Comparison of ENCODE assay signal across 14 cellular contexts in the genomic region with DNA sequence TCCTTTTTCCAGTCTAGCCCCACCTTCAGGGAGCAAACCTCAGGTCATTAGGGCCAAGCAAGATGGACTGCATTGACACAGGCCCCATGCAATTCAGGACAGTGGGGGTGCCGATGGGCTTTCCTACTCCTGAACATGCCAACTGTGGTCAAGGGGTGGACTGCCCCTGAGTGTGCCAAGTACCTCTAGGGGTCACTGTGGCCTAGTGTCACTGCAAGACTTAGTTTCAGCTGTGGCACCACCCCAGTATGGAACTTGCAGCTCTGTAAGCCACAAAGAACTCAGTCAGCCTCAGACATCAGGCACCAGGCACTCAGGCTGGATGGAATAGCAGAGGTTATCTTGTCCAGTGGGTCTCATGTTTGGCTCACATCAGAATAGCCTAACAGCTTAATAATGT. TPM values are rescaled to one million over a fixed set of nuclear protein-coding genes. Genes with fewer than 3 reads are reported as not detected.
DNase-seq lines count a peak whose midpoint lies in the region; ATAC-seq and TF ChIP-seq lines count a peak whose summit lies in the region.
"Had no signal": no experiment of that assay in that cellular context is flagged by ENCODE, and none has a peak within 500 bp of the region (broad histone marks: within the 10 kb centered on the region; RNA-seq: fewer than 3 reads in every experiment).

No MANE protein-coding gene starts in this region.

- ATAC-seq in activated CD8-positive, alpha-beta T cell treated with anti-CD3 and anti-CD28 coated beads for 36 hours: peak; percentile 45
- ATAC-seq in activated CD8-positive, alpha-beta T cell treated with anti-CD3 and anti-CD28 coated beads, Interleukin-2, amount 10 ng/mL, durations not matched to agents 7 days and 5 days: no peak
- no peak for ATAC-seq in GM18519 (IDR thresholded peaks at IDR 0.05; ENCODE audit: low FRiP score, unreplicated experiment)

- H3K4me3 Mint-ChIP-seq in activated CD8-positive, alpha-beta T cell treated with anti-CD3 and anti-CD28 coated beads for 36 hours: no peak overlapping the region
- no peak overlapping the region for H3K4me3 Mint-ChIP-seq in activated CD8-positive, alpha-beta T cell treated with anti-CD3 and anti-CD28 coated beads, Interleukin-2, amount 10 ng/mL, durations not matched to agents 7 days and 5 days

- DNase-seq in activated CD8-positive, alpha-beta T cell treated with anti-CD3 and anti-CD28 coated beads for 36 hours: no peak
- no peak for DNase-seq in activated CD8-positive, alpha-beta T cell treated with anti-CD3 and anti-CD28 coated beads, Interleukin-2, amount 10 ng/mL, durations not matched to agents 7 days and 5 days
- DNase-seq in NB4 (ENCODE audit: low read depth): peak; percentile 38
- DNase-seq in brain microvascular endothelial cell: no peak
- DNase-seq in retinal pigment epithelial cell (ENCODE audit: low read depth): no peak
- no peak for DNase-seq in ecto neural progenitor cell (ENCODE audit: low spot score)
- DNase-seq in NCI-H2107 treated with DMSO at 0.1 percent for 48 hours (lab: John Stamatoyannopoulos, UW; ENCODE audit: unreplicated experiment): no peak
- DNase-seq: activated CD8-positive, alpha-beta memory T cell treated with anti-CD3 and anti-CD28 coated beads, Interleukin-2, amount 50 U/mL, for 4 hours; DMS153; foreskin fibroblast; NCI-H1694; NK-92 treated with Interleukin-12 subunit alpha and Interleukin-12 subunit beta, amount 100 ng/mL, for 24 hours; T1000 had no signal

- TF ChIP-seq CTCF in activated CD8-positive, alpha-beta T cell treated with anti-CD3 and anti-CD28 coated beads for 36 hours (IDR thresholded peaks at IDR 0.05): no peak
- TF ChIP-seq CTCF in NB4 (IDR thresholded peaks at IDR 0.05; ENCODE audit: low read depth, low read length) (peak; percentile 13), brain microvascular endothelial cell (IDR thresholded peaks at IDR 0.05; ENCODE audit: low read depth, low read length, missing control alignments) (peak; percentile 11), retinal pigment epithelial cell (conservative IDR thresholded peaks at IDR 0.05; ENCODE audit: low read depth, low read length) (peak; percentile 22)

- H3K27ac ChIP-seq in brain microvascular endothelial cell: no peak overlapping the region

- POLR2A ChIA-PET in activated CD8-positive, alpha-beta T cell treated with anti-CD3 and anti-CD28 coated beads for 36 hours (lab: Charles Lee): no interaction called here
- POLR2A ChIA-PET in activated CD8-positive, alpha-beta T cell treated with anti-CD3 and anti-CD28 coated beads, Interleukin-2, amount 10 ng/mL, durations not matched to agents 7 days and 5 days (lab: Charles Lee): no interaction called here

- CTCF ChIA-PET in activated CD8-positive, alpha-beta T cell treated with anti-CD3 and anti-CD28 coated beads for 36 hours (lab: Charles Lee): no interaction called here
- CTCF ChIA-PET in activated CD8-positive, alpha-beta T cell treated with anti-CD3 and anti-CD28 coated beads, Interleukin-2, amount 10 ng/mL, durations not matched to agents 7 days and 5 days (lab: Charles Lee): no interaction called here

- H3K27me3 Mint-ChIP-seq in activated CD8-positive, alpha-beta T cell treated with anti-CD3 and anti-CD28 coated beads for 36 hours: no peaks in the 10 kb centered on the region
- H3K27me3 Mint-ChIP-seq in activated CD8-positive, alpha-beta T cell treated with anti-CD3 and anti-CD28 coated beads, Interleukin-2, amount 10 ng/mL, durations not matched to agents 7 days and 5 days (ENCODE audit: low read depth): no peaks in the 10 kb centered on the region

- H3K27me3 ChIP-seq in brain microvascular endothelial cell (replicated peaks): no peaks in the 10 kb centered on the region

- H3K36me3 ChIP-seq in brain microvascular endothelial cell (replicated peaks): no peaks in the 10 kb centered on the region

- intact Hi-C loops in activated CD8-positive, alpha-beta T cell treated with anti-CD3 and anti-CD28 coated beads for 36 hours (cut with micrococcal nuclease): no loop called here

- no peaks in the 10 kb centered on the region for H3K9me3 Mint-ChIP-seq in activated CD8-positive, alpha-beta T cell treated with anti-CD3 and anti-CD28 coated beads for 36 hours
- no peaks in the 10 kb centered on the region for H3K9me3 Mint-ChIP-seq in activated CD8-positive, alpha-beta T cell treated with anti-CD3 and anti-CD28 coated beads, Interleukin-2, amount 10 ng/mL, durations not matched to agents 7 days and 5 days (ENCODE audit: insufficient read depth)

- H3K36me3 Mint-ChIP-seq in activated CD8-positive, alpha-beta T cell treated with anti-CD3 and anti-CD28 coated beads for 36 hours (ENCODE audit: low read depth): peaks cover 31% of the 10 kb centered on the region
- H3K36me3 Mint-ChIP-seq in activated CD8-positive, alpha-beta T cell treated with anti-CD3 and anti-CD28 coated beads, Interleukin-2, amount 10 ng/mL, durations not matched to agents 7 days and 5 days (ENCODE audit: low read depth): peaks cover 32% of the 10 kb centered on the region

- H3K4me1 Mint-ChIP-seq in activated CD8-positive, alpha-beta T cell treated with anti-CD3 and anti-CD28 coated beads for 36 hours (ENCODE audit: low read depth): no peaks in the 10 kb centered on the region
- no peaks in the 10 kb centered on the region for H3K4me1 Mint-ChIP-seq in activated CD8-positive, alpha-beta T cell treated with anti-CD3 and anti-CD28 coated beads, Interleukin-2, amount 10 ng/mL, durations not matched to agents 7 days and 5 days (ENCODE audit: low read depth)

- no peak overlapping the region for H3K27ac Mint-ChIP-seq in activated CD8-positive, alpha-beta T cell treated with anti-CD3 and anti-CD28 coated beads for 36 hours
- H3K27ac Mint-ChIP-seq in activated CD8-positive, alpha-beta T cell treated with anti-CD3 and anti-CD28 coated beads, Interleukin-2, amount 10 ng/mL, durations not matched to agents 7 days and 5 days: no peak overlapping the region

- no peak overlapping the region for H3K4me3 ChIP-seq in NB4 (ENCODE audit: low read depth, low read length)
- no peak overlapping the region for H3K4me3 ChIP-seq in brain microvascular endothelial cell (ENCODE audit: low read depth, low read length)
- H3K4me3 ChIP-seq in retinal pigment epithelial cell (ENCODE audit: low read length): no peak overlapping the region

- TF ChIP-seq POLR2A in NB4 (IDR thresholded peaks at IDR 0.05; ENCODE audit: extremely low read depth, insufficient read length): no peak

- in situ Hi-C loops in brain microvascular endothelial cell (cut with HindIII; ENCODE audit: low pct_ligation_motif_present, low sequenced_read_pairs): no loop called here

RNA-seq across cellular contexts. Expression of a gene that starts 32.3 kb away (rescaled TPM):
- total RNA-seq in activated CD8-positive, alpha-beta T cell treated with anti-CD3 and anti-CD28 coated beads for 36 hours: 10 to 100 TPM; 16.8 to 17.7 TPM
- 10 to 100 TPM; 18.5 to 23.0 TPM for total RNA-seq in activated CD8-positive, alpha-beta T cell treated with anti-CD3 and anti-CD28 coated beads, Interleukin-2, amount 10 ng/mL, durations not matched to agents 7 days and 5 days
